ENCODE assay signal across 8 cellular contexts in genomic region chr10:6401562-6402348, GRCh38.
DNase-seq lines count a peak whose midpoint lies in the region; ATAC-seq and FAIRE-seq lines count a peak whose summit lies in the region.

No MANE protein-coding gene starts in this region.

- H3K4me1 Mint-ChIP-seq in activated naive CD8-positive, alpha-beta T cell (ENCODE audit: low read depth) = peaks cover 29% of the 10 kb centered on the region

- ATAC-seq in GM21619 (IDR thresholded peaks at IDR 0.05; ENCODE audit: unreplicated experiment) = peak; percentile 75

- H3K36me3 Mint-ChIP-seq in activated naive CD8-positive, alpha-beta T cell = no peaks in the 10 kb centered on the region

- H3K9me3 Mint-ChIP-seq in activated naive CD8-positive, alpha-beta T cell (ENCODE audit: low read depth) = no peaks in the 10 kb centered on the region

- H3K27me3 Mint-ChIP-seq in activated naive CD8-positive, alpha-beta T cell = peaks cover 1% of the 10 kb centered on the region

- DNase-seq in DMS153 (lab: John Stamatoyannopoulos, UW) (peak; percentile 49), LHCN-M2 (ENCODE audit: low read depth) (peak; percentile 86), RPMI7951 (ENCODE audit: low read depth) (peak; percentile 92), glomerular endothelial cell (ENCODE audit: extremely low read depth, low read depth, low spot score) (peak; percentile 92), non-pigmented ciliary epithelial cell (ENCODE audit: low read depth) (peak; percentile 78), urothelium cell line (ENCODE audit: low spot score) (peak; percentile 90)

- peak overlapping the region; percentile 64 for H3K27ac Mint-ChIP-seq in activated naive CD8-positive, alpha-beta T cell

- FAIRE-seq in urothelium cell line (lab: Jason Lieb, UNC) = no peak

- peak overlapping the region; percentile 25 for H3K4me3 Mint-ChIP-seq in activated naive CD8-positive, alpha-beta T cell

Comparison
In these comparisons a context has a peak if more than half of its experiments do, and no peak if none do; other contexts are left out.
1. Peak in every context shown above with its lines: DNase-seq and ATAC-seq.